19 cellular contexts compared by ENCODE assay signal in the genomic region with DNA sequence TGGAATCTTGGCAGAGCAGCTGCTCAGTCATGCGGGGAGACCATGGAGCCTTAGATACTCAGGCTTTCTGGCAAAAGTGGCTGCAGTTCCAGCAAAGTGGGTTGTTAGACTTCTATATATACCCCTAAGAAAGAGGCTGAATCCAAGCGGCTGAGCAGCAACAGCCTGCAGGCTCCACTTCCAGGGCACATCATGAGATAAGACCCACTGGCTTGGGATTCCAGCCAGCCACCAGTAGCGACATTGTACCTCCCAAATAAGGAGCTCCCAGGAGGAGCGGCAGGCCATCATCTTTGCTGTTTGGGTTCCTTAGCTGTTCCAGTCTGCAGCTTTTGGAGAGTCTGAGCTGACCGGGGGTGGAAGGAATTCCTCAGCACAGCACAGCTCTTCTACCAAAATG.
A peak's percentile ranks its signal among the peaks of the same experiment; 100 is the strongest.
DNase-seq lines count a peak whose midpoint lies in the region; ATAC-seq and TF ChIP-seq lines count a peak whose summit lies in the region.
"Had no signal": no experiment of that assay in that cellular context is flagged by ENCODE, and none has a peak within 500 bp of the region (broad histone marks: within the 10 kb centered on the region; RNA-seq: fewer than 3 reads in every experiment).

No MANE protein-coding gene starts in this region.

- TF ChIP-seq CTCF in right atrium auricular region (IDR thresholded peaks at IDR 0.05) = no peak
- no peak for TF ChIP-seq CTCF in left ventricle myocardium inferior (IDR thresholded peaks at IDR 0.05; ENCODE audit: borderline replicate concordance)
- TF ChIP-seq CTCF in neural progenitor cell (IDR thresholded peaks at IDR 0.05) = no peak

- H3K4me1 Mint-ChIP-seq in neural progenitor cell = no peaks in the 10 kb centered on the region
- no peaks in the 10 kb centered on the region for H3K4me1 Mint-ChIP-seq in natural killer cell treated with Interleukin-12 subunit alpha and Interleukin-12 subunit beta and Interleukin-15 and Interleukin-18, amount 100 ng/mL, for 72 hours (ENCODE audit: low read depth in 2 of 2)

- no peak overlapping the region for H3K4me2 ChIP-seq in neural progenitor cell
- H3K4me2 ChIP-seq: PC-9 had no signal

- no peaks in the 10 kb centered on the region for H3K79me2 ChIP-seq in neural progenitor cell (ENCODE audit: low read depth)

- H4K20me1 ChIP-seq in neural progenitor cell (ENCODE audit: low read depth) = no peaks in the 10 kb centered on the region

- H3K27ac Mint-ChIP-seq in neural progenitor cell = peak overlapping the region; percentile 32
- no peak overlapping the region for H3K27ac Mint-ChIP-seq in natural killer cell treated with Interleukin-12 subunit alpha and Interleukin-12 subunit beta and Interleukin-15 and Interleukin-18, amount 100 ng/mL, for 72 hours

- H3K9me3 ChIP-seq in right atrium auricular region (peaks cover 0 to 8% of the 10 kb centered on the region in 2 donors), left ventricle myocardium inferior (replicated peaks) (peaks cover 23% of the 10 kb centered on the region), neural progenitor cell (ENCODE audit: low read depth) (no peaks in the 10 kb centered on the region)

- H3K27me3 ChIP-seq in right atrium auricular region = no peaks in the 10 kb centered on the region
- no peaks in the 10 kb centered on the region for H3K27me3 ChIP-seq in left ventricle myocardium inferior (ENCODE audit: low read depth)
- no peaks in the 10 kb centered on the region for H3K27me3 ChIP-seq in neural progenitor cell

- H3K9me3 Mint-ChIP-seq in neural progenitor cell = peaks cover 30% of the 10 kb centered on the region
- peaks cover 22% of the 10 kb centered on the region for H3K9me3 Mint-ChIP-seq in natural killer cell treated with Interleukin-12 subunit alpha and Interleukin-12 subunit beta and Interleukin-15 and Interleukin-18, amount 100 ng/mL, for 72 hours

- DNase-seq in Right ventricle myocardium superior (peak; percentile 38), right atrium auricular region (ENCODE audit: low spot score) (no peak), left ventricle myocardium inferior (peak; percentile 24), neural progenitor cell (ENCODE audit: low spot score) (no peak), DMS53 treated with DMSO at 0.1 percent for 48 hours (lab: John Stamatoyannopoulos, UW; ENCODE audit: unreplicated experiment) (no peak), GF-D8 (lab: John Stamatoyannopoulos, UW) (no peak)
- DNase-seq in natural killer cell treated with Interleukin-12 subunit alpha and Interleukin-12 subunit beta and Interleukin-15 and Interleukin-18, amount 100 ng/mL, for 72 hours (ENCODE audit: low spot score) = no peak
- DNase-seq: DMS53, NCI-H1048, NCI-H1417, NCI-H1694, NCI-H2029 treated with DMSO at 0.1 percent for 48 hours, NCI-H2227 treated with DMSO at 0.1 percent for 48 hours, NCI-H526 treated with DMSO at 0.1 percent for 48 hours, PC-9, RPMI8226, SHP77 treated with DMSO at 0.1 percent for 48 hours had no signal

- ATAC-seq in Right ventricle myocardium superior (ENCODE audit: poor library complexity) (peak; percentile 77), GM18517 (IDR thresholded peaks at IDR 0.05; ENCODE audit: unreplicated experiment) (no peak)
- no peak for ATAC-seq in natural killer cell treated with Interleukin-12 subunit alpha and Interleukin-12 subunit beta and Interleukin-15 and Interleukin-18, amount 100 ng/mL, for 72 hours

- H3K27me3 Mint-ChIP-seq in neural progenitor cell (ENCODE audit: insufficient read depth, low read depth) = peaks cover 4% of the 10 kb centered on the region
- no peaks in the 10 kb centered on the region for H3K27me3 Mint-ChIP-seq in natural killer cell treated with Interleukin-12 subunit alpha and Interleukin-12 subunit beta and Interleukin-15 and Interleukin-18, amount 100 ng/mL, for 72 hours

- peaks cover 3% of the 10 kb centered on the region for H3K36me3 Mint-ChIP-seq in neural progenitor cell
- peaks cover 13% of the 10 kb centered on the region for H3K36me3 Mint-ChIP-seq in natural killer cell treated with Interleukin-12 subunit alpha and Interleukin-12 subunit beta and Interleukin-15 and Interleukin-18, amount 100 ng/mL, for 72 hours

- H3K36me3 ChIP-seq in right atrium auricular region = no peaks in the 10 kb centered on the region
- H3K36me3 ChIP-seq in left ventricle myocardium inferior = no peaks in the 10 kb centered on the region
- no peaks in the 10 kb centered on the region for H3K36me3 ChIP-seq in neural progenitor cell

- no peak overlapping the region for H3K4me3 Mint-ChIP-seq in neural progenitor cell
- no peak overlapping the region for H3K4me3 Mint-ChIP-seq in natural killer cell treated with Interleukin-12 subunit alpha and Interleukin-12 subunit beta and Interleukin-15 and Interleukin-18, amount 100 ng/mL, for 72 hours

- no peaks in the 10 kb centered on the region for H3F3A ChIP-seq in neural progenitor cell (ENCODE audit: low read depth)

- intact Hi-C loops in Right ventricle myocardium superior (cut with DNase I) (no loop called here), left ventricle myocardium inferior (cut with micrococcal nuclease) (no loop called here)

- peak overlapping the region; percentile 6 for H2AFZ ChIP-seq in neural progenitor cell (replicated peaks)
- H2AFZ ChIP-seq: PC-9 had no signal

- H3K4me3 ChIP-seq in right atrium auricular region (no peak overlapping the region), left ventricle myocardium inferior (no peak overlapping the region), neural progenitor cell (no peak overlapping the region)
- H3K4me3 ChIP-seq: PC-9, SK-N-MC had no signal

- H3K4me1 ChIP-seq in right atrium auricular region = no peaks in the 10 kb centered on the region
- H3K4me1 ChIP-seq in left ventricle myocardium inferior = peaks cover 16% of the 10 kb centered on the region
- no peaks in the 10 kb centered on the region for H3K4me1 ChIP-seq in neural progenitor cell

- H3K27ac ChIP-seq in right atrium auricular region (no peak overlapping the region), left ventricle myocardium inferior (replicated peaks) (no peak overlapping the region), neural progenitor cell (no peak overlapping the region)
- H3K27ac ChIP-seq: PC-9, SK-N-MC had no signal

- H3K9ac ChIP-seq in neural progenitor cell = no peak overlapping the region

Comparison
In these comparisons a context has a peak if more than half of its experiments do, and no peak if none do; other contexts are left out.
1. DNase-seq: peak in Right ventricle myocardium superior (single experiment) and left ventricle myocardium inferior (single experiment); none in right atrium auricular region (single experiment), neural progenitor cell (single experiment), DMS53 treated with DMSO at 0.1 percent for 48 hours (single experiment), GF-D8 (single experiment) and natural killer cell treated with Interleukin-12 subunit alpha and Interleukin-12 subunit beta and Interleukin-15 and Interleukin-18, amount 100 ng/mL, for 72 hours (single experiment).